In genomic region chr1:102593276-102593675, GRCh38 we compare ENCODE assay signal across 17 cellular contexts.
"Had no signal": no experiment of that assay in that cellular context is flagged by ENCODE, and none has a peak within 500 bp of the region (broad histone marks: within the 10 kb centered on the region; RNA-seq: fewer than 3 reads in every experiment).

No MANE protein-coding gene starts in this region.

- DNase-seq: activated CD4-positive, alpha-beta T cell treated with anti-CD3 and anti-CD28 coated beads for 36 hours; activated CD4-positive, alpha-beta T cell treated with anti-CD3 and anti-CD28 coated beads, Interleukin-2, amount 50 U/mL, for 48 hours; activated naive CD8-positive, alpha-beta T cell treated with anti-CD3 and anti-CD28 coated beads for 36 hours; amniotic stem cell; body of pancreas; caudate nucleus; dorsolateral prefrontal cortex; foreskin fibroblast; glutamatergic neuron; hypothalamus; islet precursor cell; midbrain; nephron progenitor cell; nucleus accumbens; stimulated activated naive B cell treated with anti-CD40 and anti-IgM and Interleukin-4, amounts not matched to agents 10 μg/mL and 1 μg/mL and 100 μg/mL, for 72 hours had no signal

- H3K36me3 Mint-ChIP-seq: activated naive CD8-positive, alpha-beta T cell treated with anti-CD3 and anti-CD28 coated beads for 36 hours; stimulated activated naive B cell treated with anti-CD40 and anti-IgM and Interleukin-4, amounts not matched to agents 10 μg/mL and 1 μg/mL and 100 μg/mL, for 72 hours had no signal

- H3K4me3 Mint-ChIP-seq: activated CD4-positive, alpha-beta T cell treated with anti-CD3 and anti-CD28 coated beads for 36 hours; activated naive CD8-positive, alpha-beta T cell treated with anti-CD3 and anti-CD28 coated beads for 36 hours; nephron progenitor cell; stimulated activated naive B cell treated with anti-CD40 and anti-IgM and Interleukin-4, amounts not matched to agents 10 μg/mL and 1 μg/mL and 100 μg/mL, for 72 hours had no signal

- H3K27ac Mint-ChIP-seq: activated CD4-positive, alpha-beta T cell treated with anti-CD3 and anti-CD28 coated beads for 36 hours; activated naive CD8-positive, alpha-beta T cell treated with anti-CD3 and anti-CD28 coated beads for 36 hours; nephron progenitor cell; stimulated activated naive B cell treated with anti-CD40 and anti-IgM and Interleukin-4, amounts not matched to agents 10 μg/mL and 1 μg/mL and 100 μg/mL, for 72 hours had no signal

- H3K4me1 Mint-ChIP-seq: activated CD4-positive, alpha-beta T cell treated with anti-CD3 and anti-CD28 coated beads for 36 hours; activated naive CD8-positive, alpha-beta T cell treated with anti-CD3 and anti-CD28 coated beads for 36 hours; nephron progenitor cell; stimulated activated naive B cell treated with anti-CD40 and anti-IgM and Interleukin-4, amounts not matched to agents 10 μg/mL and 1 μg/mL and 100 μg/mL, for 72 hours had no signal

- H3K9me3 Mint-ChIP-seq: activated naive CD8-positive, alpha-beta T cell treated with anti-CD3 and anti-CD28 coated beads for 36 hours; nephron progenitor cell had no signal

- H3K27me3 Mint-ChIP-seq: activated CD4-positive, alpha-beta T cell treated with anti-CD3 and anti-CD28 coated beads for 36 hours; activated naive CD8-positive, alpha-beta T cell treated with anti-CD3 and anti-CD28 coated beads for 36 hours; stimulated activated naive B cell treated with anti-CD40 and anti-IgM and Interleukin-4, amounts not matched to agents 10 μg/mL and 1 μg/mL and 100 μg/mL, for 72 hours had no signal

- H3K4me3 ChIP-seq: body of pancreas, dorsolateral prefrontal cortex, lung, thoracic aorta had no signal
